1 cellular context compared by ENCODE assay signal in the genomic region with DNA sequence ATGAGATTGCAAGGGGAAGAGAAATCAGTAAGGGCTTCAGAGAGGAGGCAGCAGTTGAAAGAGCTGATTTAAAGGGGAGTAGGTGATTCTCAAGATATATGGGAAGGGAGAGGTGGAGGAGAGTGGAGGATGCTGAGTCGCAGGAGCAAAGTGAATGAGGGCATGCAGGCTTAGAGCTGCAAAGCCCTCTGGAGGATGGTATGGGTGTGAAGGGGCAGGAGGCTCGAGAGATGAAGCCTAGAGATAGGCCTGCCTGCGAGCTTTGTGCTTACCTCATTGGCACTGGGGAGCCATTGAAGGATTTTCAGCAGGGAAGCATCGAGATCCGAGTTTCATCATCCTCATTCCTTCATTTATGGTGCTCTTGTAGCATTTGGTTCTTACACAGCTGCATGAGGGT.
TF ChIP-seq lines count a peak whose summit lies in the region.

No MANE protein-coding gene starts in this region.

TF ChIP-seq in GM23338, 12 proteins besides CTCF, POLR2A, EP300 and RAD21 (continued from another document):
- TF ChIP-seq, protein P1, sequence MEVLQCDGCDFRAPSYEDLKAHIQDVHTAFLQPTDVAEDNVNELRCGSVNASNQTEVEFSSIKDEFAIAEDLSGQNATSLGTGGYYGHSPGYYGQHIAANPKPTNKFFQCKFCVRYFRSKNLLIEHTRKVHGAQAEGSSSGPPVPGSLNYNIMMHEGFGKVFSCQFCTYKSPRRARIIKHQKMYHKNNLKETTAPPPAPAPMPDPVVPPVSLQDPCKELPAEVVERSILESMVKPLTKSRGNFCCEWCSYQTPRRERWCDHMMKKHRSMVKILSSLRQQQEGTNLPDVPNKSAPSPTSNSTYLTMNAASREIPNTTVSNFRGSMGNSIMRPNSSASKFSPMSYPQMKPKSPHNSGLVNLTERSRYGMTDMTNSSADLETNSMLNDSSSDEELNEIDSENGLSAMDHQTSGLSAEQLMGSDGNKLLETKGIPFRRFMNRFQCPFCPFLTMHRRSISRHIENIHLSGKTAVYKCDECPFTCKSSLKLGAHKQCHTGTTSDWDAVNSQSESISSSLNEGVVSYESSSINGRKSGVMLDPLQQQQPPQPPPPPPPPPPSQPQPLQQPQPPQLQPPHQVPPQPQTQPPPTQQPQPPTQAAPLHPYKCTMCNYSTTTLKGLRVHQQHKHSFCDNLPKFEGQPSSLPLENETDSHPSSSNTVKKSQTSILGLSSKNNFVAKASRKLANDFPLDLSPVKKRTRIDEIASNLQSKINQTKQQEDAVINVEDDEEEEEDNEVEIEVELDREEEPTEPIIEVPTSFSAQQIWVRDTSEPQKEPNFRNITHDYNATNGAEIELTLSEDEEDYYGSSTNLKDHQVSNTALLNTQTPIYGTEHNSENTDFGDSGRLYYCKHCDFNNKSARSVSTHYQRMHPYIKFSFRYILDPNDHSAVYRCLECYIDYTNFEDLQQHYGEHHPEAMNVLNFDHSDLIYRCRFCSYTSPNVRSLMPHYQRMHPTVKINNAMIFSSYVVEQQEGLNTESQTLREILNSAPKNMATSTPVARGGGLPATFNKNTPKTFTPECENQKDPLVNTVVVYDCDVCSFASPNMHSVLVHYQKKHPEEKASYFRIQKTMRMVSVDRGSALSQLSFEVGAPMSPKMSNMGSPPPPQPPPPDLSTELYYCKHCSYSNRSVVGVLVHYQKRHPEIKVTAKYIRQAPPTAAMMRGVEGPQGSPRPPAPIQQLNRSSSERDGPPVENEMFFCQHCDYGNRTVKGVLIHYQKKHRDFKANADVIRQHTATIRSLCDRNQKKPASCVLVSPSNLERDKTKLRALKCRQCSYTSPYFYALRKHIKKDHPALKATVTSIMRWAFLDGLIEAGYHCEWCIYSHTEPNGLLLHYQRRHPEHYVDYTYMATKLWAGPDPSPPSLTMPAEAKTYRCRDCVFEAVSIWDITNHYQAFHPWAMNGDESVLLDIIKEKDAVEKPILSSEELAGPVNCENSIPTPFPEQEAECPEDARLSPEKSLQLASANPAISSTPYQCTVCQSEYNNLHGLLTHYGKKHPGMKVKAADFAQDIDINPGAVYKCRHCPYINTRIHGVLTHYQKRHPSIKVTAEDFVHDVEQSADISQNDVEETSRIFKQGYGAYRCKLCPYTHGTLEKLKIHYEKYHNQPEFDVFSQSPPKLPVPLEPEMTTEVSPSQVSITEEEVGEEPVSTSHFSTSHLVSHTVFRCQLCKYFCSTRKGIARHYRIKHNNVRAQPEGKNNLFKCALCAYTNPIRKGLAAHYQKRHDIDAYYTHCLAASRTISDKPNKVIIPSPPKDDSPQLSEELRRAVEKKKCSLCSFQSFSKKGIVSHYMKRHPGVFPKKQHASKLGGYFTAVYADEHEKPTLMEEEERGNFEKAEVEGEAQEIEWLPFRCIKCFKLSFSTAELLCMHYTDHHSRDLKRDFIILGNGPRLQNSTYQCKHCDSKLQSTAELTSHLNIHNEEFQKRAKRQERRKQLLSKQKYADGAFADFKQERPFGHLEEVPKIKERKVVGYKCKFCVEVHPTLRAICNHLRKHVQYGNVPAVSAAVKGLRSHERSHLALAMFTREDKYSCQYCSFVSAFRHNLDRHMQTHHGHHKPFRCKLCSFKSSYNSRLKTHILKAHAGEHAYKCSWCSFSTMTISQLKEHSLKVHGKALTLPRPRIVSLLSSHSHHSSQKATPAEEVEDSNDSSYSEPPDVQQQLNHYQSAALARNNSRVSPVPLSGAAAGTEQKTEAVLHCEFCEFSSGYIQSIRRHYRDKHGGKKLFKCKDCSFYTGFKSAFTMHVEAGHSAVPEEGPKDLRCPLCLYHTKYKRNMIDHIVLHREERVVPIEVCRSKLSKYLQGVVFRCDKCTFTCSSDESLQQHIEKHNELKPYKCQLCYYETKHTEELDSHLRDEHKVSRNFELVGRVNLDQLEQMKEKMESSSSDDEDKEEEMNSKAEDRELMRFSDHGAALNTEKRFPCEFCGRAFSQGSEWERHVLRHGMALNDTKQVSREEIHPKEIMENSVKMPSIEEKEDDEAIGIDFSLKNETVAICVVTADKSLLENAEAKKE (CRISPR knock-in tag; IDR thresholded peaks at IDR 0.05), result no peak
- TF ChIP-seq, protein P2, sequence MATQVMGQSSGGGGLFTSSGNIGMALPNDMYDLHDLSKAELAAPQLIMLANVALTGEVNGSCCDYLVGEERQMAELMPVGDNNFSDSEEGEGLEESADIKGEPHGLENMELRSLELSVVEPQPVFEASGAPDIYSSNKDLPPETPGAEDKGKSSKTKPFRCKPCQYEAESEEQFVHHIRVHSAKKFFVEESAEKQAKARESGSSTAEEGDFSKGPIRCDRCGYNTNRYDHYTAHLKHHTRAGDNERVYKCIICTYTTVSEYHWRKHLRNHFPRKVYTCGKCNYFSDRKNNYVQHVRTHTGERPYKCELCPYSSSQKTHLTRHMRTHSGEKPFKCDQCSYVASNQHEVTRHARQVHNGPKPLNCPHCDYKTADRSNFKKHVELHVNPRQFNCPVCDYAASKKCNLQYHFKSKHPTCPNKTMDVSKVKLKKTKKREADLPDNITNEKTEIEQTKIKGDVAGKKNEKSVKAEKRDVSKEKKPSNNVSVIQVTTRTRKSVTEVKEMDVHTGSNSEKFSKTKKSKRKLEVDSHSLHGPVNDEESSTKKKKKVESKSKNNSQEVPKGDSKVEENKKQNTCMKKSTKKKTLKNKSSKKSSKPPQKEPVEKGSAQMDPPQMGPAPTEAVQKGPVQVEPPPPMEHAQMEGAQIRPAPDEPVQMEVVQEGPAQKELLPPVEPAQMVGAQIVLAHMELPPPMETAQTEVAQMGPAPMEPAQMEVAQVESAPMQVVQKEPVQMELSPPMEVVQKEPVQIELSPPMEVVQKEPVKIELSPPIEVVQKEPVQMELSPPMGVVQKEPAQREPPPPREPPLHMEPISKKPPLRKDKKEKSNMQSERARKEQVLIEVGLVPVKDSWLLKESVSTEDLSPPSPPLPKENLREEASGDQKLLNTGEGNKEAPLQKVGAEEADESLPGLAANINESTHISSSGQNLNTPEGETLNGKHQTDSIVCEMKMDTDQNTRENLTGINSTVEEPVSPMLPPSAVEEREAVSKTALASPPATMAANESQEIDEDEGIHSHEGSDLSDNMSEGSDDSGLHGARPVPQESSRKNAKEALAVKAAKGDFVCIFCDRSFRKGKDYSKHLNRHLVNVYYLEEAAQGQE (IDR thresholded peaks at IDR 0.05; ENCODE audit: unreplicated experiment), result no peak
- TF ChIP-seq CREB1 (CRISPR knock-in tag; IDR thresholded peaks at IDR 0.05; ENCODE audit: low read depth) (no peak), JUNB (IDR thresholded peaks at IDR 0.05; ENCODE audit: unreplicated experiment) (no peak)
- TF ChIP-seq, protein P3, sequence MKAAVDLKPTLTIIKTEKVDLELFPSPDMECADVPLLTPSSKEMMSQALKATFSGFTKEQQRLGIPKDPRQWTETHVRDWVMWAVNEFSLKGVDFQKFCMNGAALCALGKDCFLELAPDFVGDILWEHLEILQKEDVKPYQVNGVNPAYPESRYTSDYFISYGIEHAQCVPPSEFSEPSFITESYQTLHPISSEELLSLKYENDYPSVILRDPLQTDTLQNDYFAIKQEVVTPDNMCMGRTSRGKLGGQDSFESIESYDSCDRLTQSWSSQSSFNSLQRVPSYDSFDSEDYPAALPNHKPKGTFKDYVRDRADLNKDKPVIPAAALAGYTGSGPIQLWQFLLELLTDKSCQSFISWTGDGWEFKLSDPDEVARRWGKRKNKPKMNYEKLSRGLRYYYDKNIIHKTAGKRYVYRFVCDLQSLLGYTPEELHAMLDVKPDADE (IDR thresholded peaks at IDR 0.05), result no peak
